11 cellular contexts compared by ENCODE assay signal in the genomic region with DNA sequence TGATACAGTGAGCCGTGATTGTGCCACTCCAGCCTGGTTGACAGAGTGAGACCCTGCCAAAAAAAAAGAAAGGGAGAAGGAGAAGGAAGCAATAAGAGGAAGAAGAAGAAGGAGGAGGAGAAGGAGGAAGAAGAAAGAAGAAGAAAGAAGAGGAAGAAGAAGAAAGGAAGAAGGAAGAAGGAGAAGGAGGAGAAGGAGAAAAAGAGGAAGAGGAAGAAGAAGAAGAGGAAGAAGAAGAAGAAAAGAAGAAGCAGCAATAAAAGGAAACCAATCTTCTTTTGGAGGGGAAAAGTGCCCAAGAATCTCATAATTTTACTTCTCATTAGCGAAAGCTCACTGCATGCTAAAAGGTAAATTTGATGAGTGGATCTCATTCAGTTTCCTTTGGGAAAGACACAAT.
"Had no signal": no experiment of that assay in that cellular context is flagged by ENCODE, and none has a peak within 500 bp of the region (broad histone marks: within the 10 kb centered on the region; RNA-seq: fewer than 3 reads in every experiment).

No MANE protein-coding gene starts in this region.

- H3K27me3 Mint-ChIP-seq: activated CD8-positive, alpha-beta memory T cell treated with anti-CD3 and anti-CD28 coated beads, Interleukin-2, amount 10 ng/mL, durations not matched to agents 7 days and 5 days; activated naive CD4-positive, alpha-beta T cell treated with anti-CD3 and anti-CD28 coated beads, Interleukin-2, amount 10 ng/mL, durations not matched to agents 7 days and 5 days; type B pancreatic cell had no signal

- ATAC-seq: activated CD8-positive, alpha-beta memory T cell treated with anti-CD3 and anti-CD28 coated beads, Interleukin-2, amount 10 ng/mL, durations not matched to agents 7 days and 5 days had no signal

- DNase-seq: activated CD4-positive, alpha-beta T cell treated with anti-CD3 and anti-CD28 coated beads, Interleukin-2, amount 50 U/mL, for 4 hours; activated CD4-positive, CD25-positive, alpha-beta regulatory T cell treated with anti-CD3 and anti-CD28 coated beads, Interleukin-2, amount 50 U/mL, for 72 hours; activated CD8-positive, alpha-beta memory T cell treated with anti-CD3 and anti-CD28 coated beads, Interleukin-2, amount 10 ng/mL, durations not matched to agents 7 days and 5 days; activated naive CD4-positive, alpha-beta T cell treated with anti-CD3 and anti-CD28 coated beads, Interleukin-2, amount 10 ng/mL, durations not matched to agents 7 days and 5 days; activated T-cell treated with anti-CD3 and anti-CD28 coated beads, Interleukin-2, amount 50 U/mL, for 1 hour; head of caudate nucleus; occipital lobe; stimulated activated CD4-positive, alpha-beta T cell treated with anti-CD3 and anti-CD28 coated beads, Interleukin-2, amount 100 ng/mL, for 48 hours; stimulated activated naive CD4-positive, alpha-beta T cell treated with Interleukin-2 at 50 U/mL for 16 hours had no signal

- H3K36me3 Mint-ChIP-seq: activated naive CD4-positive, alpha-beta T cell treated with anti-CD3 and anti-CD28 coated beads, Interleukin-2, amount 10 ng/mL, durations not matched to agents 7 days and 5 days; type B pancreatic cell had no signal

- H3K4me1 Mint-ChIP-seq: activated CD8-positive, alpha-beta memory T cell treated with anti-CD3 and anti-CD28 coated beads, Interleukin-2, amount 10 ng/mL, durations not matched to agents 7 days and 5 days; activated naive CD4-positive, alpha-beta T cell treated with anti-CD3 and anti-CD28 coated beads, Interleukin-2, amount 10 ng/mL, durations not matched to agents 7 days and 5 days; nephron had no signal

- H3K27ac Mint-ChIP-seq: activated CD8-positive, alpha-beta memory T cell treated with anti-CD3 and anti-CD28 coated beads, Interleukin-2, amount 10 ng/mL, durations not matched to agents 7 days and 5 days; activated naive CD4-positive, alpha-beta T cell treated with anti-CD3 and anti-CD28 coated beads, Interleukin-2, amount 10 ng/mL, durations not matched to agents 7 days and 5 days; nephron; type B pancreatic cell had no signal

- H3K9me3 Mint-ChIP-seq: activated naive CD4-positive, alpha-beta T cell treated with anti-CD3 and anti-CD28 coated beads, Interleukin-2, amount 10 ng/mL, durations not matched to agents 7 days and 5 days; nephron; type B pancreatic cell had no signal

- H3K4me3 Mint-ChIP-seq: activated CD8-positive, alpha-beta memory T cell treated with anti-CD3 and anti-CD28 coated beads, Interleukin-2, amount 10 ng/mL, durations not matched to agents 7 days and 5 days; activated naive CD4-positive, alpha-beta T cell treated with anti-CD3 and anti-CD28 coated beads, Interleukin-2, amount 10 ng/mL, durations not matched to agents 7 days and 5 days; nephron; type B pancreatic cell had no signal
